ENCODE assay signal across 11 cellular contexts in the genomic region with DNA sequence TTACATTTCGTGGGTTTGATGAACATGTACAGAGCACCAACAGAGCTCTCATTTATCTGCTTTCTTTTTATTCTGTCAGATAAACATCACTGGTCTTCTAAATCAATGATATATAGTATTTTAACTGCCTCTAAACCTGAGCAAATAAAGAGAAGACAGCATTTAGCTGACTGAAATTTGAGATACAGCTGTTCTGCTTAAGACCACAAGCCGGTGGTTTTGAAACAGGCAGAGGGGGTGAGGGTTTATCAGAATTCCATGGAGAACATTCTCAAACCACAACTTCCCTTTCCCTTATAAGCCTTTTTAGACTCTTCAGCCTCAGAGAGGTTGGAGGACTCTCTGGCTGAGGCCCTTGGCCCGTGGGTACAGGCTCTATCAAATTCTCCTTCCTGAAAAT.
DNase-seq lines count a peak whose midpoint lies in the region; ATAC-seq, FAIRE-seq and TF ChIP-seq lines count a peak whose summit lies in the region.
"Had no signal": no experiment of that assay in that cellular context is flagged by ENCODE, and none has a peak within 500 bp of the region (broad histone marks: within the 10 kb centered on the region; RNA-seq: fewer than 3 reads in every experiment).

No MANE protein-coding gene starts in this region.

- H3K9me2 ChIP-seq in GM23248 (ENCODE audit: insufficient read depth): no peaks in the 10 kb centered on the region

- H3K4me3 ChIP-seq in GM23248 (no peak overlapping the region), suprapubic skin (no peak overlapping the region), aorta (ENCODE audit: low read length in 2 of 2) (no peak overlapping the region)
- no peak overlapping the region for H3K4me3 ChIP-seq in CD8-positive, alpha-beta memory T cell (ENCODE audit: low read length)
- H3K4me3 ChIP-seq: dorsolateral prefrontal cortex, right lobe of liver had no signal

- H3K27ac Mint-ChIP-seq in CD8-positive, alpha-beta memory T cell: no peak overlapping the region
- H3K27ac Mint-ChIP-seq: activated CD4-positive, alpha-beta T cell treated with anti-CD3 and anti-CD28 coated beads, Interleukin-2, amount 10 ng/mL, durations not matched to agents 7 days and 5 days had no signal

- H3K4me1 Mint-ChIP-seq in CD8-positive, alpha-beta memory T cell: peaks cover 4 to 6% (median 6%) of the 10 kb centered on the region in 3 donors

- WGBS in GM23248 (ENCODE audit: low coverage in 1 of 2, low lambda C conversion rate in 2 of 2, missing lambda C conversion rate in 2 of 2), 2 experiments: 36 to 37% methylated on average over 3 of the region's 3 CpGs
- WGBS in suprapubic skin: 71% methylated on average over 3 of the region's 3 CpGs
- WGBS in aorta, 2 donors: 71 to 75% methylated on average over 3 of the region's 3 CpGs

- H3K4me2 ChIP-seq in GM23248 (ENCODE audit: unreplicated experiment): peak overlapping the region; percentile 36

- peaks cover 18% of the 10 kb centered on the region for H3F3A ChIP-seq in GM23248 (ENCODE audit: insufficient read depth)

- H3K36me3 ChIP-seq in GM23248 (ENCODE audit: low read depth): no peaks in the 10 kb centered on the region
- no peaks in the 10 kb centered on the region for H3K36me3 ChIP-seq in suprapubic skin
- no peaks in the 10 kb centered on the region for H3K36me3 ChIP-seq in CD8-positive, alpha-beta memory T cell (ENCODE audit: insufficient read depth, low read length)
- peaks cover 0 to 3% of the 10 kb centered on the region in 2 donors for H3K36me3 ChIP-seq in aorta (ENCODE audit: control insufficient read depth in 1 of 2, insufficient read depth in 2 of 2, low read length in 1 of 2)
- H3K36me3 ChIP-seq: right lobe of liver had no signal

- POLR2A ChIA-PET in CD8-positive, alpha-beta memory T cell (lab: Charles Lee): no interaction called here

- H3K4me1 ChIP-seq in GM23248 (ENCODE audit: insufficient read depth) (peaks cover 25% of the 10 kb centered on the region), suprapubic skin (peaks cover 4% of the 10 kb centered on the region), aorta (ENCODE audit: control insufficient read depth in 1 of 2, insufficient read depth in 2 of 2, low read length in 2 of 2) (no peaks in the 10 kb centered on the region)
- H3K4me1 ChIP-seq in CD8-positive, alpha-beta memory T cell (ENCODE audit: insufficient read depth, low read length): no peaks in the 10 kb centered on the region
- H3K4me1 ChIP-seq: right lobe of liver had no signal

- H3K27ac ChIP-seq in GM23248: peak overlapping the region; percentile 35; the same call in 1 of the 2 replicates
- peak overlapping the region; percentile 76 for H3K27ac ChIP-seq in suprapubic skin
- no peak overlapping the region for H3K27ac ChIP-seq in CD8-positive, alpha-beta memory T cell (ENCODE audit: low read depth, low read length)
- H3K27ac ChIP-seq in aorta (ENCODE audit: low read depth in 1 of 2, low read length in 2 of 2): no peak overlapping the region
- H3K27ac ChIP-seq: dorsolateral prefrontal cortex, right lobe of liver had no signal

- peak overlapping the region; percentile 55 for H2AFZ ChIP-seq in GM23248

- H3K9me3 ChIP-seq in GM23248 (ENCODE audit: low read depth) (no peaks in the 10 kb centered on the region), suprapubic skin (no peaks in the 10 kb centered on the region), aorta (ENCODE audit: control insufficient read depth, low read length) (no peaks in the 10 kb centered on the region)
- H3K9me3 ChIP-seq in CD8-positive, alpha-beta memory T cell (ENCODE audit: low read length): no peaks in the 10 kb centered on the region
- H3K9me3 ChIP-seq: right lobe of liver had no signal

- CTCF ChIA-PET in CD8-positive, alpha-beta memory T cell (lab: Charles Lee): no interaction called here

- peak; percentile 54 for FAIRE-seq in RCC 7860 (lab: Jason Lieb, UNC)
- no peak for FAIRE-seq in GM12891 (lab: Jason Lieb, UNC)

- no peaks in the 10 kb centered on the region for H3K27me3 ChIP-seq in GM23248 (replicated peaks; ENCODE audit: insufficient read depth)
- H3K27me3 ChIP-seq in suprapubic skin: no peaks in the 10 kb centered on the region
- no peaks in the 10 kb centered on the region for H3K27me3 ChIP-seq in CD8-positive, alpha-beta memory T cell (ENCODE audit: insufficient read depth, low read length, poor library complexity, severe bottlenecking)
- H3K27me3 ChIP-seq in aorta (ENCODE audit: control insufficient read depth in 1 of 2, insufficient read depth in 2 of 2, low read length in 1 of 2): no peaks in the 10 kb centered on the region
- H3K27me3 ChIP-seq: right lobe of liver had no signal

- intact Hi-C loops in aorta (cut with DNase I): no loop called here

- H3K9me3 Mint-ChIP-seq in CD8-positive, alpha-beta memory T cell: no peaks in the 10 kb centered on the region
- H3K9me3 Mint-ChIP-seq: activated CD4-positive, alpha-beta T cell treated with anti-CD3 and anti-CD28 coated beads, Interleukin-2, amount 10 ng/mL, durations not matched to agents 7 days and 5 days had no signal

- no peak overlapping the region for H3K4me3 Mint-ChIP-seq in CD8-positive, alpha-beta memory T cell
- H3K4me3 Mint-ChIP-seq: activated CD4-positive, alpha-beta T cell treated with anti-CD3 and anti-CD28 coated beads, Interleukin-2, amount 10 ng/mL, durations not matched to agents 7 days and 5 days had no signal

- no peak for TF ChIP-seq EP300 in suprapubic skin (IDR thresholded peaks at IDR 0.05)

- H3K27me3 Mint-ChIP-seq in CD8-positive, alpha-beta memory T cell: no peaks in the 10 kb centered on the region
- H3K27me3 Mint-ChIP-seq: activated CD4-positive, alpha-beta T cell treated with anti-CD3 and anti-CD28 coated beads, Interleukin-2, amount 10 ng/mL, durations not matched to agents 7 days and 5 days had no signal

- in situ Hi-C loops in GM23248 (cut with MboI): no loop called here

- H3K9ac ChIP-seq in GM23248: no peak overlapping the region

- no peak for ATAC-seq in aorta (ENCODE audit: low FRiP score)
- ATAC-seq: right lobe of liver had no signal

- H4K20me1 ChIP-seq in GM23248 (ENCODE audit: insufficient read depth): no peaks in the 10 kb centered on the region

- peaks cover 8 to 15% (median 12%) of the 10 kb centered on the region in 3 donors for H3K36me3 Mint-ChIP-seq in CD8-positive, alpha-beta memory T cell

- no peaks in the 10 kb centered on the region for H3K79me2 ChIP-seq in GM23248 (ENCODE audit: insufficient read depth)

- no peak for TF ChIP-seq CTCF in suprapubic skin (IDR thresholded peaks at IDR 0.05)

- TF ChIP-seq POLR2A in suprapubic skin (IDR thresholded peaks at IDR 0.05) (no peak), GM12891 (IDR thresholded peaks at IDR 0.05; ENCODE audit: low read depth, low read length) (no peak)

- DNase-seq in GM23248 (peak; percentile 30), RCC 7860 (ENCODE audit: low spot score) (no peak), fibroblast of peridontal ligament (ENCODE audit: extremely low read depth) (peak; percentile 96), suprapubic skin (ENCODE audit: low spot score in 2 of 2) (no peak), aorta (no peak), GM12891 (ENCODE audit: insufficient read length, low spot score) (no peak)
- no peak for DNase-seq in CD8-positive, alpha-beta memory T cell
- DNase-seq: activated CD4-positive, alpha-beta T cell treated with anti-CD3 and anti-CD28 coated beads, Interleukin-2, amount 10 ng/mL, durations not matched to agents 7 days and 5 days; dorsolateral prefrontal cortex; NCI-H2029; right lobe of liver had no signal

TF ChIP-seq in GM12891, 5 proteins besides CTCF, POLR2A, EP300 and RAD21:
- no peak for TF ChIP-seq TAF1 (IDR thresholded peaks at IDR 0.05; ENCODE audit: low read depth, low read length)
- TF ChIP-seq PAX5 (IDR thresholded peaks at IDR 0.05; ENCODE audit: insufficient read depth, low read length, severe bottlenecking): no peak
- no peak for TF ChIP-seq SPI1 (IDR thresholded peaks at IDR 0.05; ENCODE audit: low read depth, low read length)
- no peak for TF ChIP-seq POU2F2 (IDR thresholded peaks at IDR 0.05; ENCODE audit: low read depth, low read length)
- TF ChIP-seq POLR2AphosphoS5 (IDR thresholded peaks at IDR 0.05; ENCODE audit: low read depth, low read length): no peak

Comparison
In these comparisons a context has a peak if more than half of its experiments do, and no peak if none do; other contexts are left out.
1. DNase-seq: peak in GM23248 (single experiment) and fibroblast of peridontal ligament (single experiment); none in RCC 7860 (single experiment), suprapubic skin (0 of 2), CD8-positive, alpha-beta memory T cell (0 of 5), aorta (0 of 2) and GM12891 (single experiment).
2. H3K27ac ChIP-seq: peak in GM23248 (single experiment) and suprapubic skin (single experiment); none in CD8-positive, alpha-beta memory T cell (single experiment) and aorta (0 of 2).